Comparison of ENCODE assay signal across 1 cellular context in the genomic region with DNA sequence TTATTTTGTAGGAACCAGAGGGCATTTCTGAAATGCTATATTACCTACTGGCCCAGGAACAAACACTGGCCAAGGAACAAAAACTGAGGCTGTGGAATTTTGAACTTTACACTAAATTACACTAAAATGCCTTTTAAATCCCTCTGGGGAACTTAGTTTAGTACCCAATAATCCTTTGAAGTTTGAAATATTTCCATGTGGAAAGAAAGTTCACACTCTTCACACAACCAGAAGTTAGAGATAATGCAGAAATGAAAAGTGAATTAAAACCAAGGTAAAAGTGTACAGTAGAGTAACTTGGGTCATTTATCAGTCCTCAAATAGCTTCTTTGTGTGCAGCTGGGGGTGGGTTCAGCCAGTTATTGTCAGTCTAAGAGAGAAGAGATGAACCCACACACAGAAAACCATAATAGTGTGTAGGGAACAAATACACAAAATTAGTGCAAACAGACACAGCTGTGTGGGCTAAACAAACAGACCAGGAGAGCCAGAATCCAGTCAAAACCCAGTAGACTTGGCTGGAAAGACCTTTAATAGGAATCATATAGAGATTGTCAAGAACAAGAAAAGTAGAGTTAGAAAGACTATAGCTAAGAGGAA.
TF ChIP-seq lines count a peak whose summit lies in the region.

No MANE protein-coding gene starts in this region.

TF ChIP-seq in HepG2, 621 proteins besides CTCF, POLR2A, EP300 and RAD21 (continued from another document and continues in another):
- TF ChIP-seq, protein P1, sequence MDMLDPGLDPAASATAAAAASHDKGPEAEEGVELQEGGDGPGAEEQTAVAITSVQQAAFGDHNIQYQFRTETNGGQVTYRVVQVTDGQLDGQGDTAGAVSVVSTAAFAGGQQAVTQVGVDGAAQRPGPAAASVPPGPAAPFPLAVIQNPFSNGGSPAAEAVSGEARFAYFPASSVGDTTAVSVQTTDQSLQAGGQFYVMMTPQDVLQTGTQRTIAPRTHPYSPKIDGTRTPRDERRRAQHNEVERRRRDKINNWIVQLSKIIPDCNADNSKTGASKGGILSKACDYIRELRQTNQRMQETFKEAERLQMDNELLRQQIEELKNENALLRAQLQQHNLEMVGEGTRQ (IDR thresholded peaks at IDR 0.05; ENCODE audit: low read depth, low read length): no peak
- TF ChIP-seq, protein P1 (CRISPR knock-in tag; IDR thresholded peaks at IDR 0.05; ENCODE audit: borderline replicate concordance): no peak
- TF ChIP-seq TOE1 (CRISPR knock-in tag; IDR thresholded peaks at IDR 0.05): no peak
- TF ChIP-seq PCBP2 (optimal IDR thresholded peaks at IDR 0.05; ENCODE audit: low read depth, low read length, poor library complexity, severe bottlenecking): no peak
- TF ChIP-seq KLF13 (CRISPR knock-in tag; IDR thresholded peaks at IDR 0.05): no peak
- no peak for TF ChIP-seq ZNF33A (CRISPR knock-in tag; IDR thresholded peaks at IDR 0.05; ENCODE audit: borderline replicate concordance)
- TF ChIP-seq KAT8 (CRISPR knock-in tag; IDR thresholded peaks at IDR 0.05): no peak
- TF ChIP-seq PAF1 (CRISPR knock-in tag; IDR thresholded peaks at IDR 0.05): no peak
- no peak for TF ChIP-seq ARNT (IDR thresholded peaks at IDR 0.05)
- no peak for TF ChIP-seq ZNF326 (CRISPR knock-in tag; IDR thresholded peaks at IDR 0.05; ENCODE audit: borderline replicate concordance)
- TF ChIP-seq NFE2L1 (CRISPR knock-in tag; IDR thresholded peaks at IDR 0.05; ENCODE audit: borderline replicate concordance): no peak
- no peak for TF ChIP-seq ZNF773 (CRISPR knock-in tag; IDR thresholded peaks at IDR 0.05; ENCODE audit: borderline replicate concordance)
- no peak for TF ChIP-seq ZNF530 (CRISPR knock-in tag; IDR thresholded peaks at IDR 0.05; ENCODE audit: low read depth)
- TF ChIP-seq, protein P2, sequence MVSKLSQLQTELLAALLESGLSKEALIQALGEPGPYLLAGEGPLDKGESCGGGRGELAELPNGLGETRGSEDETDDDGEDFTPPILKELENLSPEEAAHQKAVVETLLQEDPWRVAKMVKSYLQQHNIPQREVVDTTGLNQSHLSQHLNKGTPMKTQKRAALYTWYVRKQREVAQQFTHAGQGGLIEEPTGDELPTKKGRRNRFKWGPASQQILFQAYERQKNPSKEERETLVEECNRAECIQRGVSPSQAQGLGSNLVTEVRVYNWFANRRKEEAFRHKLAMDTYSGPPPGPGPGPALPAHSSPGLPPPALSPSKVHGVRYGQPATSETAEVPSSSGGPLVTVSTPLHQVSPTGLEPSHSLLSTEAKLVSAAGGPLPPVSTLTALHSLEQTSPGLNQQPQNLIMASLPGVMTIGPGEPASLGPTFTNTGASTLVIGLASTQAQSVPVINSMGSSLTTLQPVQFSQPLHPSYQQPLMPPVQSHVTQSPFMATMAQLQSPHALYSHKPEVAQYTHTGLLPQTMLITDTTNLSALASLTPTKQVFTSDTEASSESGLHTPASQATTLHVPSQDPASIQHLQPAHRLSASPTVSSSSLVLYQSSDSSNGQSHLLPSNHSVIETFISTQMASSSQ (IDR thresholded peaks at IDR 0.05; ENCODE audit: low read depth): no peak
- TF ChIP-seq, protein P2 (CRISPR knock-in tag; IDR thresholded peaks at IDR 0.05; ENCODE audit: borderline replicate concordance): no peak
- TF ChIP-seq POGZ (CRISPR knock-in tag; IDR thresholded peaks at IDR 0.05): no peak
- TF ChIP-seq HNRNPK (IDR thresholded peaks at IDR 0.05; ENCODE audit: low read depth, low read length, poor library complexity, severe bottlenecking): no peak
- TF ChIP-seq SRSF1 (optimal IDR thresholded peaks at IDR 0.05; ENCODE audit: low read depth, low read length): no peak
- TF ChIP-seq BRCA1 (CRISPR knock-in tag; IDR thresholded peaks at IDR 0.05): no peak
- TF ChIP-seq GATAD1 (CRISPR knock-in tag; IDR thresholded peaks at IDR 0.05): no peak
- TF ChIP-seq TEF (CRISPR knock-in tag; IDR thresholded peaks at IDR 0.05): no peak
- no peak for TF ChIP-seq KLF12 (CRISPR knock-in tag; IDR thresholded peaks at IDR 0.05; ENCODE audit: borderline replicate concordance)
- no peak; the same call in 1 of the 2 replicates for TF ChIP-seq THRA (CRISPR knock-in tag; IDR thresholded peaks at IDR 0.05; ENCODE audit: borderline replicate concordance)
- no peak for TF ChIP-seq ZNF598 (CRISPR knock-in tag; IDR thresholded peaks at IDR 0.05; ENCODE audit: borderline replicate concordance)
- no peak for TF ChIP-seq MAFK (conservative IDR thresholded peaks at IDR 0.05 in 1 of 2, IDR thresholded peaks at IDR 0.05 in 1 of 2; ENCODE audit: low read length in 2 of 2)
- no peak for TF ChIP-seq FOXM1 (CRISPR knock-in tag; IDR thresholded peaks at IDR 0.05)
- no peak for TF ChIP-seq ZBTB21 (CRISPR knock-in tag; IDR thresholded peaks at IDR 0.05)
- no peak for TF ChIP-seq ZNF124 (CRISPR knock-in tag; IDR thresholded peaks at IDR 0.05)
- no peak for TF ChIP-seq CBX2 (IDR thresholded peaks at IDR 0.05; ENCODE audit: low read depth, low read length)
- no peak for TF ChIP-seq CBX2 (CRISPR knock-in tag; IDR thresholded peaks at IDR 0.05; ENCODE audit: low read depth)
- no peak for TF ChIP-seq BRD4 (CRISPR knock-in tag; IDR thresholded peaks at IDR 0.05)
- no peak for TF ChIP-seq JUND (CRISPR knock-in tag; IDR thresholded peaks at IDR 0.05)
- TF ChIP-seq PLRG1 (conservative IDR thresholded peaks at IDR 0.05): no peak
- TF ChIP-seq RXRB (CRISPR knock-in tag; IDR thresholded peaks at IDR 0.05; ENCODE audit: borderline replicate concordance): peak; percentile 40; the same call in 1 of the 2 replicates
- TF ChIP-seq ZNF691 (CRISPR knock-in tag; IDR thresholded peaks at IDR 0.05; ENCODE audit: borderline replicate concordance, low read depth): no peak
- no peak for TF ChIP-seq ZFX (CRISPR knock-in tag; IDR thresholded peaks at IDR 0.05; ENCODE audit: low read depth)
- TF ChIP-seq SAFB2 (CRISPR knock-in tag; IDR thresholded peaks at IDR 0.05; ENCODE audit: borderline replicate concordance, low read depth): no peak
- TF ChIP-seq ZNF350 (CRISPR knock-in tag; IDR thresholded peaks at IDR 0.05; ENCODE audit: borderline replicate concordance, low read depth): no peak
- TF ChIP-seq ZNF142 (CRISPR knock-in tag; IDR thresholded peaks at IDR 0.05): no peak
- TF ChIP-seq, protein P3, sequence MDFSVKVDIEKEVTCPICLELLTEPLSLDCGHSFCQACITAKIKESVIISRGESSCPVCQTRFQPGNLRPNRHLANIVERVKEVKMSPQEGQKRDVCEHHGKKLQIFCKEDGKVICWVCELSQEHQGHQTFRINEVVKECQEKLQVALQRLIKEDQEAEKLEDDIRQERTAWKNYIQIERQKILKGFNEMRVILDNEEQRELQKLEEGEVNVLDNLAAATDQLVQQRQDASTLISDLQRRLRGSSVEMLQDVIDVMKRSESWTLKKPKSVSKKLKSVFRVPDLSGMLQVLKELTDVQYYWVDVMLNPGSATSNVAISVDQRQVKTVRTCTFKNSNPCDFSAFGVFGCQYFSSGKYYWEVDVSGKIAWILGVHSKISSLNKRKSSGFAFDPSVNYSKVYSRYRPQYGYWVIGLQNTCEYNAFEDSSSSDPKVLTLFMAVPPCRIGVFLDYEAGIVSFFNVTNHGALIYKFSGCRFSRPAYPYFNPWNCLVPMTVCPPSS (IDR thresholded peaks at IDR 0.05): no peak
- no peak for TF ChIP-seq KDM2A (CRISPR knock-in tag; IDR thresholded peaks at IDR 0.05; ENCODE audit: borderline replicate concordance, low read depth)
